ENCODE assay signal across 20 cellular contexts in the genomic region with DNA sequence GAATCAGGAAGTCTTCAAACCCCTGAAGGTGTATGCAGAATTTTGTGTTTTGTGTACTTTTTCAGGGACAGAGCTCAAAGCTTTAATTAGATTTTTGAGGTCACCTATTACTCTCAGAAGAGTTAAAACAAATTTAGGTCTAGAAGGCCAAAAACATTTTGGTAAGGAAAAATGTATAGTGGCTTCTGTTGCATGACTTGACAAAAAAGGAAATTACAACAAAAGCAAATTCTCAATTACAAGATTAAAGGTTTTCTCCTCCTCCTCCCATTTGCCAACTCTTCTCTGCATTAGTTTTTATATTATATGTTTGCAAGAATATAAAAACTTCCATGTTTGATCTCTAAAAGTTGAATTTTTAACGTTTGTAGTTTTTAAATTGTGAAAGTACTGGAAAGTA. TPM values are rescaled to one million over a fixed set of nuclear protein-coding genes. Genes with fewer than 3 reads are reported as not detected.
DNase-seq lines count a peak whose midpoint lies in the region; ATAC-seq, FAIRE-seq and TF ChIP-seq lines count a peak whose summit lies in the region.
"Had no signal": no experiment of that assay in that cellular context is flagged by ENCODE, and none has a peak within 500 bp of the region (broad histone marks: within the 10 kb centered on the region; RNA-seq: fewer than 3 reads in every experiment).

No MANE protein-coding gene starts in this region.

- no peak overlapping the region for H3K23ac ChIP-seq in IMR-90 (ENCODE audit: low read depth, low read length)

- no peak overlapping the region for H3K4ac ChIP-seq in IMR-90 (ENCODE audit: low read depth, low read length)

- 0 out of 2 replicates have a peak, but pooled peaks cover 5% of the 10 kb centered on the region for H3K9me1 ChIP-seq in IMR-90 (ENCODE audit: insufficient read depth, low read length)

- no peaks in the 10 kb centered on the region for H3K9me3 ChIP-seq in A549
- H3K9me3 ChIP-seq in IMR-90 (ENCODE audit: control insufficient read depth, insufficient read depth, low read length) = no peaks in the 10 kb centered on the region
- no peaks in the 10 kb centered on the region; the same call in 2 of the 3 replicates for H3K9me3 ChIP-seq in GM12878 (replicated peaks; ENCODE audit: control insufficient read depth, insufficient read depth, low read length)
- H3K9me3 ChIP-seq: Caco-2 had no signal

- H3K4me3 ChIP-seq in A549 (no peak overlapping the region), IMR-90 (ENCODE audit: insufficient read depth, low read depth, low read length) (no peak overlapping the region), GM12878 (0 out of 2 replicates have a peak overlapping the region, but pooled peaks have one; percentile 29)
- H3K4me3 ChIP-seq: BLaER1 treated with 17β-estradiol and CSF1 and Interleukin-3, amounts not matched to agents 10 nM and 100 nM had no signal

- H2AFZ ChIP-seq in IMR-90 (replicated peaks; ENCODE audit: low read length, poor library complexity) (no peak overlapping the region), GM12878 (ENCODE audit: control insufficient read depth, low read depth, low read length) (no peak overlapping the region)

- H2BK120ac ChIP-seq in IMR-90 (ENCODE audit: low read depth, low read length) = no peak overlapping the region

- intact Hi-C loops in IMR-90 (cut with micrococcal nuclease) (no loop called here), GM12878 (cut with micrococcal nuclease; ENCODE audit: unreplicated experiment) (loop anchor here (5.0 kb wide), 1 partner anchor 68 kb away; no protein-coding TSS in a partner anchor)

- H4K20me1 ChIP-seq in IMR-90 (ENCODE audit: insufficient read depth, low read length) = peaks cover 3% of the 10 kb centered on the region; the same call in 1 of the 2 replicates
- H4K20me1 ChIP-seq in GM12878 (ENCODE audit: control insufficient read depth, insufficient read depth) = no peaks in the 10 kb centered on the region

- no peak for DNase-seq in A549 (ENCODE audit: low read depth in 1 of 2, low spot score in 1 of 2)
- DNase-seq in IMR-90 = no peak
- no peak for DNase-seq in GM12878 (ENCODE audit: low read depth, low spot score)
- no peak for DNase-seq in H4 (ENCODE audit: low spot score)
- DNase-seq: 8988T; AML-193; Caco-2; Calu3; CD4-positive, alpha-beta T cell; CD8-positive, alpha-beta T cell; DMS79 treated with DMSO at 0.1 percent for 48 hours; GF-D8 had no signal

- no peak overlapping the region for H2BK15ac ChIP-seq in IMR-90 (ENCODE audit: low read depth, low read length)

- H3K56ac ChIP-seq in IMR-90 (ENCODE audit: extremely low read depth, insufficient read depth, low read length) = no peak overlapping the region

- H2AK5ac ChIP-seq in IMR-90 (ENCODE audit: low read depth, low read length) = no peak overlapping the region

- RAD21 ChIA-PET in GM12878 (lab: Charles Lee; ENCODE audit: unreplicated experiment) = no interaction called here

- no TSS peak for BruUV-seq in IMR-90 (replicated peaks; lab: Mats Ljungman, UMichigan)
- no TSS peak for BruUV-seq in GM12878 (replicated peaks; lab: Mats Ljungman, UMichigan)

- no peak overlapping the region for H3K18ac ChIP-seq in IMR-90 (ENCODE audit: low read depth, low read length)

- POLR2A ChIA-PET in A549 (lab: Yijun Ruan, JAX) = no interaction called here
- POLR2A ChIA-PET in IMR-90 (lab: Charles Lee; ENCODE audit: unreplicated experiment) = no interaction called here
- POLR2A ChIA-PET in GM12878 (lab: Charles Lee) = no interaction called here

- TF ChIP-seq EP300 in A549 (IDR thresholded peaks at IDR 0.05) (no peak), GM12878 (IDR thresholded peaks at IDR 0.05; ENCODE audit: borderline replicate concordance in 1 of 2, control insufficient read depth in 1 of 2, low read depth in 2 of 2, low read length in 2 of 2) (no peak)

- TF ChIP-seq CTCF in A549 (IDR thresholded peaks at IDR 0.05) (no peak), IMR-90 (conservative IDR thresholded peaks at IDR 0.05; ENCODE audit: low read depth, low read length) (no peak), GM12878 (IDR thresholded peaks at IDR 0.05 in 2 of 3, conservative IDR thresholded peaks at IDR 0.05 in 1 of 3; ENCODE audit: control insufficient read depth in 2 of 3, extremely low read depth in 1 of 3, insufficient read depth in 1 of 3, low read depth in 3 of 3, low read length in 3 of 3) (no peak)

- H3K9ac ChIP-seq in IMR-90 (ENCODE audit: low read depth, low read length) = no peak overlapping the region
- no peak overlapping the region for H3K9ac ChIP-seq in GM12878 (ENCODE audit: control insufficient read depth, insufficient read depth, low read length)
- H3K9ac ChIP-seq: BLaER1 treated with 17β-estradiol and CSF1 and Interleukin-3, amounts not matched to agents 10 nM and 100 nM had no signal

- peaks cover 10 to 30% of the 10 kb centered on the region in 2 experiments for H3K79me1 ChIP-seq in IMR-90 (ENCODE audit: low read depth in 1 of 2, low read length in 2 of 2)

- H4K5ac ChIP-seq in IMR-90 (ENCODE audit: low read depth, low read length) = no peak overlapping the region

- H3K4me2 ChIP-seq in A549 (no peak overlapping the region), IMR-90 (ENCODE audit: low read depth, low read length) (no peak overlapping the region), GM12878 (ENCODE audit: control insufficient read depth, insufficient read depth) (peak overlapping the region; percentile 34)

- in situ Hi-C loops in IMR-90 (cut with MboI; ENCODE audit: low sequenced_read_pairs) (no loop called here), GM12878 (cut with MboI) (no loop called here)

- H2AK9ac ChIP-seq in IMR-90 (replicated peaks; ENCODE audit: low read depth, low read length, poor library complexity) = no peak overlapping the region

- no peak overlapping the region for H4K91ac ChIP-seq in IMR-90 (ENCODE audit: insufficient read depth, low read depth, low read length)

- FAIRE-seq in A549 (lab: Jason Lieb, UNC) = no peak
- FAIRE-seq in GM12878 (lab: Jason Lieb, UNC) = no peak
- FAIRE-seq: A204.1, G401.6, GM12892, GM18507 had no signal

- H4K8ac ChIP-seq in IMR-90 (ENCODE audit: low read depth in 2 of 2, low read length in 2 of 2) = no peak overlapping the region

- no peak for ATAC-seq in A549
- ATAC-seq in IMR-90 (ENCODE audit: low read depth) = no peak
- no peak for ATAC-seq in GM12878
- no peak for ATAC-seq in GM19395 (IDR thresholded peaks at IDR 0.05; ENCODE audit: unreplicated experiment)
- no peak for ATAC-seq in GM21390 (IDR thresholded peaks at IDR 0.05; ENCODE audit: unreplicated experiment)
- ATAC-seq: CD8-positive, alpha-beta T cell had no signal

- H2BK20ac ChIP-seq in IMR-90 (ENCODE audit: low read depth, low read length) = no peak overlapping the region

- H3K4me1 ChIP-seq in A549 = peaks cover 8% of the 10 kb centered on the region; the same call in 1 of the 3 replicates
- H3K4me1 ChIP-seq in IMR-90 (ENCODE audit: control insufficient read depth, insufficient read depth, low read length) = no peaks in the 10 kb centered on the region; the same call in 1 of the 2 replicates
- no peaks in the 10 kb centered on the region; the same call in 1 of the 2 replicates for H3K4me1 ChIP-seq in GM12878 (ENCODE audit: control insufficient read depth, insufficient read depth, low read length)
- H3K4me1 ChIP-seq: Caco-2 had no signal

- H3K14ac ChIP-seq in IMR-90 (replicated peaks; ENCODE audit: low read depth, low read length) = no peak overlapping the region

- H3K36me3 ChIP-seq in IMR-90 (ENCODE audit: control insufficient read depth, insufficient read depth, low read length) (peaks cover 18% of the 10 kb centered on the region), GM12878 (ENCODE audit: control insufficient read depth in 2 of 2, insufficient read depth in 2 of 2, low read length in 1 of 2) (peaks cover 0 to 29% of the 10 kb centered on the region in 2 experiments; a peak in 2 of 4 replicates)

- no peak for TF ChIP-seq RAD21 in A549 (conservative IDR thresholded peaks at IDR 0.05 in 1 of 2, IDR thresholded peaks at IDR 0.05 in 1 of 2)
- TF ChIP-seq RAD21 in IMR-90 (IDR thresholded peaks at IDR 0.05; ENCODE audit: low read length) = no peak
- no peak for TF ChIP-seq RAD21 in GM12878 (IDR thresholded peaks at IDR 0.05; ENCODE audit: insufficient read depth, low read depth, low read length)

- H3K27ac ChIP-seq in A549 (no peak overlapping the region), IMR-90 (ENCODE audit: insufficient read depth, low read length) (no peak overlapping the region), GM12878 (ENCODE audit: control insufficient read depth, insufficient read depth) (no peak overlapping the region)
- H3K27ac ChIP-seq: BLaER1 treated with 17β-estradiol and CSF1 and Interleukin-3, amounts not matched to agents 10 nM and 100 nM; C4-2B had no signal

- WGBS in A549 (ENCODE audit: missing lambda C conversion rate) = 91% methylated on average over 1 of the region's 1 CpG
- WGBS in IMR-90 (ENCODE audit: extremely low coverage in 2 of 2, insufficient read length in 1 of 2), 2 experiments = 100% methylated on average over 1 of the region's 1 CpG; no CpG with 5 or more reads in 1 of the 2 experiments
- 100% methylated on average over 1 of the region's 1 CpG for WGBS in GM12878 (ENCODE audit: insufficient coverage, insufficient replicate concordance, low lambda C conversion rate, missing lambda C conversion rate)

- peaks cover 75% of the 10 kb centered on the region for H3K79me2 ChIP-seq in GM12878 (ENCODE audit: control insufficient read depth, insufficient read depth, low read length)

- SMC1A ChIA-PET in GM12878 (lab: Charles Lee; ENCODE audit: uncharacterized antibody, unreplicated experiment) = interaction anchor here (0.6 to 1.4 kb wide), 3 partner anchors 12 to 51 kb away, joined by 3 to 4 read pairs (median 4); no protein-coding TSS in a partner anchor

- no peaks in the 10 kb centered on the region for H3K27me3 ChIP-seq in IMR-90 (ENCODE audit: control insufficient read depth, insufficient read depth, low read length)
- no peaks in the 10 kb centered on the region for H3K27me3 ChIP-seq in GM12878 (replicated peaks in 1 of 2; ENCODE audit: control insufficient read depth in 2 of 2, insufficient read depth in 2 of 2, low read length in 1 of 2)
- H3K27me3 ChIP-seq: BLaER1 treated with 17β-estradiol and CSF1 and Interleukin-3, amounts not matched to agents 10 nM and 100 nM had no signal

- TF ChIP-seq POLR2A in A549 (IDR thresholded peaks at IDR 0.05; ENCODE audit: low read length) (no peak), IMR-90 (IDR thresholded peaks at IDR 0.05; ENCODE audit: low read depth, low read length) (no peak), GM12878 (IDR thresholded peaks at IDR 0.05; ENCODE audit: low read depth, low read length) (no peak)

- dilution Hi-C loops in IMR-90 (cut with HindIII; ENCODE audit: low sequenced_read_pairs, unreplicated experiment) = no loop called here

- H2BK5ac ChIP-seq in IMR-90 (ENCODE audit: low read depth, low read length, poor library complexity, severe bottlenecking) = no peak overlapping the region

- CTCF ChIA-PET in A549 (lab: Yijun Ruan, JAX) (no interaction called here), IMR-90 (lab: Yijun Ruan, JAX) (no interaction called here), GM12878 (lab: Yijun Ruan, JAX) (interaction anchor here (0.7 to 1.0 kb wide), 3 partner anchors 12 to 92 kb away, joined by 3 read pairs; no protein-coding TSS in a partner anchor)

RNA-seq across cellular contexts. Expression of a gene that starts 4.0 kb away (rescaled TPM):
- polyA plus RNA-seq in A549 (2011; rRNA removed) (30.7 and 36.0 TPM in 2 replicates), A549 (2017; fragmentation: RNase III; extraction: RNeasy Plus Mini Kit Qiagen cat#74134 plus additional on column Dnase treatment) (18.1 to 18.8 TPM (median 18.6 TPM) in 3 replicates), IMR-90 (2012; rRNA removed) (34.7 and 41.2 TPM in 2 replicates), GM12878 (2011; rRNA removed) (131 and 208 TPM in 2 replicates), GM12878 (2014; fragmentation: Illumina TruSeq; extraction: Trizol) (26.6 and 34.2 TPM in 2 replicates), GM12878 (2014; fragmentation: Nextera tagmentation; extraction: Ambion mirVana) (10 to 100 TPM; 20.1 to 37.7 TPM), GM12878 (2014; rRNA removed) (22.5 and 24.0 TPM in 2 replicates), GM12878 (2016; fragmentation: Nextera tagmentation; extraction: Ambion mirVana) (10 to 100 TPM; 41.8 to 42.6 TPM)
- 8.7 and 11.3 TPM in 2 replicates for polyA plus RNA-seq in A549 (2012; cell fraction: cytosol; rRNA removed)
- 4.0 and 6.3 TPM in 2 replicates for polyA plus RNA-seq in A549 (2012; cell fraction: nucleus; rRNA removed)
- 18.6 and 19.8 TPM in 2 replicates for polyA minus RNA-seq in A549 (2011; rRNA and poly(A)+ RNA removed)
- total RNA-seq in IMR-90 (2012; rRNA removed) (57.2 and 61.9 TPM in 2 replicates), GM12878 (2014; rRNA removed) (14.4 and 24.7 TPM in 2 replicates), GM12878 (2014; rRNA removed; fragmentation: Illumina TruSeq; extraction: Trizol) (30.8 and 37.4 TPM in 2 replicates), GM12878 (2021) (33.8 and 33.9 TPM in 2 replicates)
- polyA plus RNA-seq in IMR-90 (2012; cell fraction: cytosol; rRNA removed) = 7.1 and 21.6 TPM in 2 replicates
- polyA plus RNA-seq in IMR-90 (2012; cell fraction: nucleus; rRNA removed; ENCODE audit: low replicate concordance) = 4.0 and 59.5 TPM in 2 replicates
- 376 and 389 TPM in 2 replicates for total RNA-seq in GM12878 (2013; cell fraction: nucleolus; rRNA removed)
- 30.6 TPM for polyA plus RNA-seq in GM12878 (2011; ENCODE audit: low read depth)
- polyA plus RNA-seq in GM12878 (2011; cell fraction: cytosol; rRNA removed) = 59.0 and 78.0 TPM in 2 replicates
- polyA plus RNA-seq in GM12878 (2011; cell fraction: nucleus; rRNA removed) = 118 and 123 TPM in 2 replicates
- 36.9 and 52.3 TPM in 2 replicates for polyA plus RNA-seq in GM12878 (2012)
- 164 and 202 TPM in 2 replicates for polyA minus RNA-seq in GM12878 (2011; rRNA and poly(A)+ RNA removed)
- polyA minus RNA-seq in GM12878 (2011; cell fraction: cytosol; rRNA and poly(A)+ RNA removed) = 30.2 and 36.2 TPM in 2 replicates
- 163 and 245 TPM in 2 replicates for polyA minus RNA-seq in GM12878 (2011; cell fraction: nucleus; rRNA and poly(A)+ RNA removed)
- total RNA-seq in H4 (2014; rRNA removed; shearing (Covaris generic)) = 24.8 and 44.5 TPM in 2 replicates
